Comparison of ENCODE assay signal across 20 cellular contexts in the genomic region with DNA sequence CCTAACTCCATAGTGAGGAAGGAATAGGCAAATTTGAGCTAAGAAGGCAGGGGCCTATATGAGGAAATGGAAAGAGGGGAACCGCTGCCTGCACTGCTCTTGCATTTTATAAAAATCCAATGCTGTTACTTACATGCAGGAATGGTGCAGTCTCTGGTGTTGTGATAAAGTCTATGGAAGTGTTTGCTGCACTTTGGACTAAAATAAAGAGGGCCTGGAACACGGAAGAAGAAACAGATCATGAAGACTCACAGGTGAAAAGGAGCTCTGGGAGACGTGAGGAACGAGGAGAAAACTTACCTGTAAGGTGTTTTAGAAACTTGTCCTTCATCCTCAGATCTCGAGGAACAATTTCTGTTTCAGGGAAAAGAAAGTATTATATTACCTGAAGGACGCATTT. TPM values are rescaled to one million over a fixed set of nuclear protein-coding genes. Genes with fewer than 3 reads are reported as not detected.
DNase-seq lines count a peak whose midpoint lies in the region; ATAC-seq and TF ChIP-seq lines count a peak whose summit lies in the region.
"Had no signal": no experiment of that assay in that cellular context is flagged by ENCODE, and none has a peak within 500 bp of the region (broad histone marks: within the 10 kb centered on the region; RNA-seq: fewer than 3 reads in every experiment).

No MANE protein-coding gene starts in this region.

- ATAC-seq in activated T-cell treated with anti-CD3 and anti-CD28 coated beads, Interleukin-2, amount 50 U/mL, for 4 hours = no peak
- no peak for ATAC-seq in GM18511 (IDR thresholded peaks at IDR 0.05; ENCODE audit: unreplicated experiment)
- ATAC-seq: A549; activated CD8-positive, alpha-beta T cell treated with anti-CD3 and anti-CD28 coated beads for 36 hours; activated T-cell treated with anti-CD3 and anti-CD28 coated beads, Interleukin-2, amount 50 U/mL, for 72 hours had no signal

- DNase-seq in activated T-cell treated with anti-CD3 and anti-CD28 coated beads, Interleukin-2, amount 50 U/mL, for 4 hours = no peak
- no peak for DNase-seq in activated T-cell treated with anti-CD3 and anti-CD28 coated beads, Interleukin-2, amount 50 U/mL, for 24 hours
- DNase-seq in type B pancreatic cell (ENCODE audit: extremely low spot score, unreplicated experiment) = no peak
- no peak for DNase-seq in NK-92 (lab: John Stamatoyannopoulos, UW; ENCODE audit: unreplicated experiment)
- DNase-seq: activated CD8-positive, alpha-beta T cell treated with anti-CD3 and anti-CD28 coated beads for 36 hours; activated naive CD8-positive, alpha-beta T cell treated with anti-CD3 and anti-CD28 coated beads, Interleukin-2, amount 10 ng/mL, durations not matched to agents 7 days and 5 days; activated T-cell treated with anti-CD3 and anti-CD28 coated beads, Interleukin-2, amount 50 U/mL, for 72 hours; C1 segment of cervical spinal cord; caudate nucleus; effector CD4-positive, alpha-beta T cell; KG1; NCI-H2029 treated with DMSO at 0.1 percent for 48 hours; NCI-H510A; stimulated activated CD4-positive, alpha-beta T cell treated with anti-CD3 and anti-CD28 coated beads, Interleukin-15, amount 100 ng/mL, for 24 hours; stimulated activated naive CD4-positive, alpha-beta T cell; SW 1271 had no signal

- H3K9me3 Mint-ChIP-seq in activated T-cell treated with anti-CD3 and anti-CD28 coated beads, Interleukin-2, amount 50 U/mL, for 4 hours = no peaks in the 10 kb centered on the region
- no peaks in the 10 kb centered on the region for H3K9me3 Mint-ChIP-seq in activated T-cell treated with anti-CD3 and anti-CD28 coated beads, Interleukin-2, amount 50 U/mL, for 24 hours
- no peaks in the 10 kb centered on the region for H3K9me3 Mint-ChIP-seq in type B pancreatic cell
- H3K9me3 Mint-ChIP-seq: activated CD8-positive, alpha-beta T cell treated with anti-CD3 and anti-CD28 coated beads for 36 hours; activated naive CD8-positive, alpha-beta T cell treated with anti-CD3 and anti-CD28 coated beads, Interleukin-2, amount 10 ng/mL, durations not matched to agents 7 days and 5 days; activated T-cell treated with anti-CD3 and anti-CD28 coated beads, Interleukin-2, amount 50 U/mL, for 72 hours had no signal

- H3K4me3 Mint-ChIP-seq in activated T-cell treated with anti-CD3 and anti-CD28 coated beads, Interleukin-2, amount 50 U/mL, for 4 hours = peak overlapping the region; percentile 12
- H3K4me3 Mint-ChIP-seq in activated T-cell treated with anti-CD3 and anti-CD28 coated beads, Interleukin-2, amount 50 U/mL, for 24 hours = no peak overlapping the region
- peak overlapping the region; percentile 53 for H3K4me3 Mint-ChIP-seq in type B pancreatic cell
- H3K4me3 Mint-ChIP-seq: activated naive CD8-positive, alpha-beta T cell treated with anti-CD3 and anti-CD28 coated beads, Interleukin-2, amount 10 ng/mL, durations not matched to agents 7 days and 5 days had no signal

- no peak overlapping the region for H3K27ac Mint-ChIP-seq in activated T-cell treated with anti-CD3 and anti-CD28 coated beads, Interleukin-2, amount 50 U/mL, for 24 hours
- H3K27ac Mint-ChIP-seq in type B pancreatic cell = no peak overlapping the region
- H3K27ac Mint-ChIP-seq: activated CD8-positive, alpha-beta T cell treated with anti-CD3 and anti-CD28 coated beads for 36 hours; activated naive CD8-positive, alpha-beta T cell treated with anti-CD3 and anti-CD28 coated beads, Interleukin-2, amount 10 ng/mL, durations not matched to agents 7 days and 5 days; activated T-cell treated with anti-CD3 and anti-CD28 coated beads, Interleukin-2, amount 50 U/mL, for 72 hours had no signal

- TF ChIP-seq CTCF in type B pancreatic cell (conservative IDR thresholded peaks at IDR 0.05) = no peak

- H3K27me3 Mint-ChIP-seq in activated T-cell treated with anti-CD3 and anti-CD28 coated beads, Interleukin-2, amount 50 U/mL, for 4 hours (ENCODE audit: low read depth) = peaks cover 23% of the 10 kb centered on the region
- H3K27me3 Mint-ChIP-seq in activated T-cell treated with anti-CD3 and anti-CD28 coated beads, Interleukin-2, amount 50 U/mL, for 24 hours = peaks cover 35% of the 10 kb centered on the region
- H3K27me3 Mint-ChIP-seq in type B pancreatic cell = peaks cover 44% of the 10 kb centered on the region

- peaks cover 33% of the 10 kb centered on the region for H3K4me1 ChIP-seq in iPS-20b (ENCODE audit: insufficient read depth, low read length)

- peaks cover 14% of the 10 kb centered on the region; the same call in 1 of the 2 replicates for H3K36me3 ChIP-seq in iPS-20b (ENCODE audit: insufficient read depth, low read depth, low read length)

- peak overlapping the region; percentile 10; the same call in 1 of the 2 replicates for H3K4me3 ChIP-seq in iPS-20b (ENCODE audit: low read length)
- H3K4me3 ChIP-seq: A549 had no signal

- H3K27me3 ChIP-seq in iPS-20b (ENCODE audit: insufficient read depth, low read length) = peaks cover 63% of the 10 kb centered on the region

- H3K36me3 Mint-ChIP-seq in activated T-cell treated with anti-CD3 and anti-CD28 coated beads, Interleukin-2, amount 50 U/mL, for 4 hours (ENCODE audit: insufficient read depth) = peaks cover 11% of the 10 kb centered on the region
- peaks cover 27% of the 10 kb centered on the region for H3K36me3 Mint-ChIP-seq in activated T-cell treated with anti-CD3 and anti-CD28 coated beads, Interleukin-2, amount 50 U/mL, for 24 hours (ENCODE audit: low read depth)
- peaks cover 12% of the 10 kb centered on the region for H3K36me3 Mint-ChIP-seq in type B pancreatic cell

- H3K9me3 ChIP-seq in iPS-20b (ENCODE audit: insufficient read depth, low read depth, low read length) = no peaks in the 10 kb centered on the region
- H3K9me3 ChIP-seq: A549 had no signal

- H3K4me1 Mint-ChIP-seq in activated T-cell treated with anti-CD3 and anti-CD28 coated beads, Interleukin-2, amount 50 U/mL, for 4 hours (ENCODE audit: low read depth) = peaks cover 7% of the 10 kb centered on the region
- H3K4me1 Mint-ChIP-seq in activated T-cell treated with anti-CD3 and anti-CD28 coated beads, Interleukin-2, amount 50 U/mL, for 24 hours (ENCODE audit: low read depth) = peaks cover 11% of the 10 kb centered on the region
- no peaks in the 10 kb centered on the region for H3K4me1 Mint-ChIP-seq in type B pancreatic cell (ENCODE audit: unreplicated experiment)

- no peak overlapping the region for H3K9ac ChIP-seq in iPS-20b (ENCODE audit: low read depth, low read length)

- no peak overlapping the region for H3K27ac ChIP-seq in iPS-20b (ENCODE audit: low read length)
- H3K27ac ChIP-seq: A549 had no signal

RNA-seq across cellular contexts. Expression of a gene that starts 1.9 kb away (rescaled TPM):
- total RNA-seq in activated T-cell treated with anti-CD3 and anti-CD28 coated beads, Interleukin-2, amount 50 U/mL, for 4 hours = not detected
- 3.5 and 10.6 TPM in 2 replicates for total RNA-seq in type B pancreatic cell (ENCODE audit: low replicate concordance)
- total RNA-seq: activated CD8-positive, alpha-beta T cell treated with anti-CD3 and anti-CD28 coated beads for 36 hours; activated naive CD8-positive, alpha-beta T cell treated with anti-CD3 and anti-CD28 coated beads, Interleukin-2, amount 10 ng/mL, durations not matched to agents 7 days and 5 days; lung microvascular endothelial cell had no signal

RNA-seq across cellular contexts. Expression of a gene that starts 21.2 kb away (rescaled TPM):
- 100 to 1,000 TPM; 132 to 178 (median 168) TPM for total RNA-seq in activated T-cell treated with anti-CD3 and anti-CD28 coated beads, Interleukin-2, amount 50 U/mL, for 4 hours
- 121 and 124 TPM in 2 replicates for total RNA-seq in type B pancreatic cell (ENCODE audit: low replicate concordance)

RNA-seq across cellular contexts. Expression of a gene that starts 22.2 kb away (rescaled TPM):
- total RNA-seq in activated T-cell treated with anti-CD3 and anti-CD28 coated beads, Interleukin-2, amount 50 U/mL, for 4 hours = 10 to 100 TPM; 12.9 to 14.7 (median 13.9) TPM
- total RNA-seq in type B pancreatic cell (ENCODE audit: low replicate concordance) = 61.4 and 110 TPM in 2 replicates
